8 cellular contexts compared by ENCODE assay signal in the genomic region with DNA sequence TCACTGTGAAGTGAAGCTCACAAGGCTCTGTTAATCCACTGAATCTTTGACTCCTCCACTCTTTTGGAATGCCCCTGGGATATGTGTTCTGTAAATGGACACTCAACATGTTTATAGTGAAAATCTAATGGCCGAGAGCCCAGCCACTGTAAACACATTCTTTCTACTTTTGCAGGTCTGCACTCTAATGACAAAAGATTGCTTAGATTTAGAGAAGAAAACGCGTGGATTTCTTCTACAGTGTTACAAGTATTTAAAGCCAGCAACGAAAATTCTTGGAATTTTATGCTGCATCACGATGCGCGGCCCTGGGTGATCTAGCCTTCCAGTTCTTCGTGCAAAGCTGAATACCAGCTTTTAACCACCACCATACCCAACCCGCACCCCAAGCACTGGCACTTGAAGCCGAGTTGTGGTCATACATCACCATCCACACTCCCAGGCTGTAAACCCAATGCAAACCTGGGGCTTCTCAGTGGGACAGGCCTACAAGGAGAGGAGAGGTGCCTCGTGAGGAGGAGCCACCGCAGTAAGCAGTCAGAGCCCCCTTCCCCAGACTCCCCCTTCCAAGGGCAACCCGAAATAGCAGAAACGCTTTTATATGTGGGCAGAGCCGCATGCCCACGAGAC. TPM values are rescaled to one million over a fixed set of nuclear protein-coding genes. Genes with fewer than 3 reads are reported as not detected.
A peak's percentile ranks its signal among the peaks of the same experiment; 100 is the strongest.
DNase-seq lines count a peak whose midpoint lies in the region; ATAC-seq and TF ChIP-seq lines count a peak whose summit lies in the region.

No MANE protein-coding gene starts in this region.

- H2AFZ ChIP-seq in osteoblast (ENCODE audit: low read length) = peak overlapping the region; percentile 99

- peak overlapping the region; percentile 40 for H3K4me3 ChIP-seq in endocrine pancreas (ENCODE audit: control insufficient read depth, insufficient read depth, low read length)
- peak overlapping the region; percentile 97 for H3K4me3 ChIP-seq in osteoblast (ENCODE audit: insufficient read depth, low read length)

- H3K27me3 Mint-ChIP-seq in Calu3 (ENCODE audit: unreplicated experiment) = no peaks in the 10 kb centered on the region

- no peak overlapping the region for H3K27ac Mint-ChIP-seq in Calu3 (ENCODE audit: unreplicated experiment)

- H3K27ac ChIP-seq in osteoblast (ENCODE audit: low read depth, low read length) = peak overlapping the region; percentile 45
- H3K27ac ChIP-seq in foreskin keratinocyte = no peak overlapping the region

- H3K4me2 ChIP-seq in osteoblast (ENCODE audit: insufficient read depth, low read length) = peak overlapping the region; percentile 97

- peaks cover 51% of the 10 kb centered on the region for H3K36me3 Mint-ChIP-seq in Calu3 (ENCODE audit: insufficient read depth, unreplicated experiment)

- H3K9me3 Mint-ChIP-seq in Calu3 (ENCODE audit: low read depth, unreplicated experiment) = no peaks in the 10 kb centered on the region

- H3K4me1 ChIP-seq in endocrine pancreas (ENCODE audit: control insufficient read depth, insufficient read depth, low read length) (no peaks in the 10 kb centered on the region), osteoblast (ENCODE audit: insufficient read depth, low read length) (peaks cover 7% of the 10 kb centered on the region), foreskin keratinocyte (peaks cover 8% of the 10 kb centered on the region)

- H3K9ac ChIP-seq in endocrine pancreas (ENCODE audit: control insufficient read depth, insufficient read depth, low read length) = peak overlapping the region; percentile 65

- peak overlapping the region; percentile 94 for H3K4me3 Mint-ChIP-seq in Calu3 (ENCODE audit: low read depth, unreplicated experiment)

- H3K4me1 Mint-ChIP-seq in Calu3 (ENCODE audit: low read depth, unreplicated experiment) = no peaks in the 10 kb centered on the region

- H3K9me3 ChIP-seq in endocrine pancreas (ENCODE audit: control insufficient read depth, low read length) (no peaks in the 10 kb centered on the region), osteoblast (ENCODE audit: low read depth, low read length) (no peaks in the 10 kb centered on the region)

- H3K27me3 ChIP-seq in endocrine pancreas (ENCODE audit: control insufficient read depth, insufficient read depth, low read length) = no peaks in the 10 kb centered on the region
- no peaks in the 10 kb centered on the region for H3K27me3 ChIP-seq in osteoblast (ENCODE audit: insufficient read depth, low read length)
- no peaks in the 10 kb centered on the region for H3K27me3 ChIP-seq in foreskin keratinocyte

- BruUV-seq in Calu3 (replicated peaks; lab: Mats Ljungman, UMichigan) = no TSS peak

- H4K20me1 ChIP-seq in osteoblast (ENCODE audit: insufficient read depth, low read length) = peaks cover 4% of the 10 kb centered on the region

- CTCF ChIA-PET in Calu3 (lab: Charles Lee) = interaction anchor here (1.5 kb wide), 1 partner anchor 241 kb away, joined by 3 read pairs; no protein-coding TSS in a partner anchor

- H3K36me3 ChIP-seq in endocrine pancreas (ENCODE audit: control insufficient read depth, insufficient read depth, low read length) = no peaks in the 10 kb centered on the region
- H3K36me3 ChIP-seq in osteoblast (ENCODE audit: insufficient read depth, low read length) = no peaks in the 10 kb centered on the region

- TF ChIP-seq CTCF in Calu3 (IDR thresholded peaks at IDR 0.05; ENCODE audit: unreplicated experiment) = no peak
- TF ChIP-seq CTCF in osteoblast (IDR thresholded peaks at IDR 0.05; ENCODE audit: extremely low read depth, low read depth, low read length) = no peak
- TF ChIP-seq CTCF in foreskin keratinocyte (conservative IDR thresholded peaks at IDR 0.05) = no peak

- peaks cover 5% of the 10 kb centered on the region for H3K79me2 ChIP-seq in osteoblast (ENCODE audit: insufficient read depth, low read length)

- ATAC-seq in foreskin keratinocyte = no peak

- DNase-seq in Calu3 (no peak), NCI-H69 (lab: John Stamatoyannopoulos, UW) (peak; percentile 35), osteoblast (ENCODE audit: insufficient read length, low spot score, missing footprints) (peak; percentile 27), HuH-7.5 (ENCODE audit: low spot score) (no peak), D341Med (ENCODE audit: low spot score) (no peak), UCSD-AML1 (lab: John Stamatoyannopoulos, UW; ENCODE audit: unreplicated experiment) (no peak), foreskin keratinocyte (no peak)

- intact Hi-C loops in Calu3 (cut with micrococcal nuclease; ENCODE audit: unreplicated experiment) = no loop called here

RNA-seq across cellular contexts. Expression of gene FOXO3, which starts 3.7 kb away (rescaled TPM):
- total RNA-seq in Calu3 (2022) (44.1 and 45.5 TPM in 2 replicates), osteoblast (52.2 and 53.2 TPM in 2 replicates), foreskin keratinocyte (23.3 and 24.0 TPM in 2 replicates)
- 4.2 and 5.4 TPM in 2 replicates for polyA plus RNA-seq in foreskin keratinocyte

Comparison
In these comparisons a context has a peak if more than half of its experiments do, and no peak if none do; other contexts are left out.
1. DNase-seq: peak in NCI-H69 (single experiment) and osteoblast (single experiment); none in Calu3 (single experiment), HuH-7.5 (single experiment), D341Med (single experiment), UCSD-AML1 (single experiment) and foreskin keratinocyte (0 of 2).